In genomic region chr2:85430780-85431601, GRCh38 we compare ENCODE assay signal across 14 cellular contexts. TPM values are rescaled to one million over a fixed set of nuclear protein-coding genes. Genes with fewer than 3 reads are reported as not detected.
DNase-seq lines count a peak whose midpoint lies in the region; ATAC-seq, FAIRE-seq and TF ChIP-seq lines count a peak whose summit lies in the region.
"Had no signal": no experiment of that assay in that cellular context is flagged by ENCODE, and none has a peak within 500 bp of the region (broad histone marks: within the 10 kb centered on the region; RNA-seq: fewer than 3 reads in every experiment).

No MANE protein-coding gene starts in this region.

- H3K36me3 ChIP-seq in ES-I3 (ENCODE audit: insufficient read depth, low read length) (no peaks in the 10 kb centered on the region), Peyer's patch (no peaks in the 10 kb centered on the region)
- H3K36me3 ChIP-seq: brain microvascular endothelial cell, MG63 had no signal

- H3K27ac ChIP-seq in Peyer's patch = no peak overlapping the region
- H3K27ac ChIP-seq: brain microvascular endothelial cell, testis had no signal

- no peak for FAIRE-seq in frontal cortex (lab: Jason Lieb, UNC)

- H3K9me3 ChIP-seq in ES-I3 (ENCODE audit: control insufficient read depth, insufficient read depth, low read length) = no peaks in the 10 kb centered on the region
- no peaks in the 10 kb centered on the region for H3K9me3 ChIP-seq in Peyer's patch
- H3K9me3 ChIP-seq: MG63, testis had no signal

- DNase-seq in NCI-H446 treated with DMSO at 0.1 percent for 48 hours (lab: John Stamatoyannopoulos, UW) (peak; percentile 66), frontal cortex (ENCODE audit: low spot score in 2 of 2) (peak; percentile 62 to 84), occipital lobe (lab: John Stamatoyannopoulos, UW) (peak; percentile 85), SIG-M5 treated with dmso at 0.1 percent for 504 hours (lab: John Stamatoyannopoulos, UW; ENCODE audit: unreplicated experiment) (no peak), NCI-H226 (no peak), Peyer's patch (no peak)
- DNase-seq: activated CD8-positive, alpha-beta T cell treated with anti-CD3 and anti-CD28 coated beads, Interleukin-2, amount 10 ng/mL, durations not matched to agents 7 days and 5 days; brain microvascular endothelial cell; CD8-positive, alpha-beta memory T cell; MG63; stimulated activated CD4-positive, alpha-beta T cell treated with anti-CD3 and anti-CD28 coated beads, Interleukin-1b, Interleukin-23, amount 100 ng/mL, for 48 hours; testis had no signal

- H3K27me3 ChIP-seq in Peyer's patch = no peaks in the 10 kb centered on the region
- H3K27me3 ChIP-seq: brain microvascular endothelial cell, MG63, testis had no signal

- no peak for TF ChIP-seq POLR2A in Peyer's patch (IDR thresholded peaks at IDR 0.05)

- H3K4me3 ChIP-seq in Peyer's patch = no peak overlapping the region
- H3K4me3 ChIP-seq: MG63, testis had no signal

- peak overlapping the region; percentile 51 for H3K9ac ChIP-seq in ES-I3 (ENCODE audit: low read depth, low read length)

- ATAC-seq in GM19324 (IDR thresholded peaks at IDR 0.05; ENCODE audit: low FRiP score, unreplicated experiment) = no peak
- ATAC-seq: activated CD8-positive, alpha-beta T cell treated with anti-CD3 and anti-CD28 coated beads, Interleukin-2, amount 10 ng/mL, durations not matched to agents 7 days and 5 days had no signal

- H3K4me1 ChIP-seq in ES-I3 (ENCODE audit: insufficient read depth, low read length) (peaks cover 40% of the 10 kb centered on the region), Peyer's patch (peaks cover 0 to 16% (median 1%) of the 10 kb centered on the region in 4 donors)

- no peak for TF ChIP-seq CTCF in Peyer's patch (IDR thresholded peaks at IDR 0.05)

RNA-seq across cellular contexts. Expression of gene SH2D6, which starts 12.5 kb away (rescaled TPM):
- 0.41 TPM for total RNA-seq in frontal cortex
- 0.47 TPM for total RNA-seq in occipital lobe
- total RNA-seq in Peyer's patch = 10 to 100 TPM; 12.4 to 38.0 (median 15.2) TPM

RNA-seq across cellular contexts. Expression of gene CAPG, which starts 20.8 kb away (rescaled TPM):
- total RNA-seq in frontal cortex (9.0 TPM), occipital lobe (11.1 TPM), Peyer's patch (10 to 100 TPM; 22.4 to 61.9 (median 33.2) TPM)

Comparison
In these comparisons a context has a peak if more than half of its experiments do, and no peak if none do; other contexts are left out.
1. DNase-seq: peak in NCI-H446 treated with DMSO at 0.1 percent for 48 hours (single experiment), frontal cortex (2 of 2) and occipital lobe (single experiment); none in SIG-M5 treated with dmso at 0.1 percent for 504 hours (single experiment), NCI-H226 (single experiment) and Peyer's patch (0 of 3).